ENCODE assay signal across 8 cellular contexts in genomic region chr2:213419980-213420379, GRCh38.
"Had no signal": no experiment of that assay in that cellular context is flagged by ENCODE, and none has a peak within 500 bp of the region (broad histone marks: within the 10 kb centered on the region; RNA-seq: fewer than 3 reads in every experiment).

No MANE protein-coding gene starts in this region.

- H3K36me3 ChIP-seq: HAP-1 had no signal

- H3K4me2 ChIP-seq: GM23338 had no signal

- H3K9ac ChIP-seq: GM23248 had no signal

- H3K27ac ChIP-seq: GM23248 had no signal

- DNase-seq: GM23248, GOT3, H7, H9, HCEC 1CT, HFFc6 had no signal

- H3K9me3 ChIP-seq: HAP-1 had no signal

- H3K4me3 ChIP-seq: GM23248, GM23338, HAP-1 had no signal

- H2AFZ ChIP-seq: GM23248, GM23338 had no signal
